ENCODE assay signal across 8 cellular contexts in the genomic region with DNA sequence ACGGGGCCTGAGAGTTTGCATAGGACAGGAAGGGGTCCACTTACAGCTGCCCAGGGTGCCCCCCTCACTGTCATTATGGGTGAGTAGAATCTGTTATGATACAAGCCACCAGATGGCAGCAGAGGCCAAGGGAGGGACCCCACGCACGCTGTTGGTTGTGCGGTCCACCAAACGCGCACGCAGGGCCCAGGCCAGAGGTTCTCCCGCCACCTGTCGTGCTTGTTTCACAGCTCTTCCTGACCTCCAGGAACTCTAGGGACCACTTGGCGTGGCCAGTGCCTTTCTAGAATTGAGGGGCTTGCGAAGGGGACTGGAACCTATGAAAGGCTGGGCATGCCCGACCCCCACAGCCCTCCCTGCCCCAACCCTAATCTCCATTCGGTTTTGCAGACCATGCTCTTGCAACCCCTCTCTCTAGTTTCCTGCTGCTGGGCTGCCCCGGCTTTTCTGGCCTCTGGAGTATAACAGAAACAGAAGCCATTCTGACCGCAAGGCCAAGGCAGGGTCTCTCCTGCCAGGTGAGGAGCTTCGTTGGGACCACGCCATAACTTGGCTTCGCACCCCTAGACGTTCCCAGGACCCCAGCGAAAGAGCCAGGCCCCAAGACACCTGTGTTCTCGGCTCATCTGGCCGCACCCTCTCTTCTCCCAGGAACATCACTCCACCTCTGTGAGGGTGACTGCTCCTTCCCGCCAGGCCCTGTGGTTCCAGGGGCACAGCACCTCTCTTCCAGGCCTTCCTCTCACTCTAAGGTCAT. TPM values are rescaled to one million over a fixed set of nuclear protein-coding genes. Genes with fewer than 3 reads are reported as not detected.
DNase-seq lines count a peak whose midpoint lies in the region; ATAC-seq and TF ChIP-seq lines count a peak whose summit lies in the region.

No MANE protein-coding gene starts in this region.

- peaks cover 0 to 63% of the 10 kb centered on the region in 2 donors for H3K36me3 ChIP-seq in psoas muscle (ENCODE audit: insufficient read depth in 1 of 2, low read depth in 1 of 2)

- intact Hi-C loops in cardiac septum (cut with DNase I): loop anchor here (1.0 to 2.0 kb wide), 2 partner anchors 64 to 255 kb away; no protein-coding TSS in a partner anchor
- intact Hi-C loops in psoas muscle (cut with DNase I): loop anchor here (2.0 to 5.0 kb wide), 4 partner anchors 62 to 258 kb away; a partner anchor contains a TSS

- peaks cover 3% of the 10 kb centered on the region for H3K4me1 ChIP-seq in psoas muscle

- H3K27me3 ChIP-seq in psoas muscle (ENCODE audit: insufficient read depth in 3 of 3, low read length in 2 of 3): no peaks in the 10 kb centered on the region

- peak overlapping the region; percentile 36 for H3K27ac ChIP-seq in psoas muscle

- peak; percentile 82 for TF ChIP-seq CTCF in psoas muscle (IDR thresholded peaks at IDR 0.05)

- ATAC-seq in psoas muscle (peak; percentile 91 to 95 (median 92)), HG03565 (IDR thresholded peaks at IDR 0.05; ENCODE audit: unreplicated experiment) (no peak), GM19324 (IDR thresholded peaks at IDR 0.05; ENCODE audit: low FRiP score, unreplicated experiment) (no peak)

- no peaks in the 10 kb centered on the region for H3K9me3 ChIP-seq in psoas muscle

- WGBS in psoas muscle, 3 donors: 38 to 43% (median 41%) methylated on average over 23 of the region's 23 CpGs

- no peak overlapping the region for H3K4me3 ChIP-seq in Jurkat, Clone E6-1 (ENCODE audit: low read length)
- no peak overlapping the region for H3K4me3 ChIP-seq in psoas muscle

- DNase-seq in DMS153 treated with DMSO at 0.1 percent for 48 hours (lab: John Stamatoyannopoulos, UW; ENCODE audit: unreplicated experiment) (peak; percentile 21), RPMI7951 (ENCODE audit: low read depth) (peak; percentile 31), cardiac septum (ENCODE audit: low spot score) (peak; percentile 74), psoas muscle (peak; percentile 73 to 86)
- peak; percentile 34 for DNase-seq in Jurkat, Clone E6-1 (ENCODE audit: low read depth, low spot score)
- DNase-seq in activated naive CD8-positive, alpha-beta T cell treated with anti-CD3 and anti-CD28 coated beads, Interleukin-2, amount 50 U/mL, for 16 hours (ENCODE audit: low read depth, low spot score): peak; percentile 12

RNA-seq across cellular contexts. Expression of a gene that starts 46.0 kb away (rescaled TPM):
- not detected for polyA plus RNA-seq in Jurkat, Clone E6-1 (2012; ENCODE audit: insufficient read depth, insufficient read length)
- not detected in 2 replicates for total RNA-seq in RPMI7951 (2014; rRNA removed; shearing (Covaris generic))
- 26.8 TPM for total RNA-seq in cardiac septum
- 100 to 1,000 TPM in 1 of 4 donors, 10 to 100 TPM in 3; 34.5 to 121 (median 62.7) TPM for total RNA-seq in psoas muscle
- 10 to 100 TPM; 12.9 to 40.1 (median 21.6) TPM for polyA plus RNA-seq in psoas muscle

RNA-seq across cellular contexts. Expression of a gene that starts 50.5 kb away (rescaled TPM):
- polyA plus RNA-seq in Jurkat, Clone E6-1 (2012; ENCODE audit: insufficient read depth, insufficient read length): 51.0 TPM
- total RNA-seq in RPMI7951 (2014; rRNA removed; shearing (Covaris generic)): 32.7 and 33.6 TPM in 2 replicates
- 35.6 TPM for total RNA-seq in cardiac septum
- total RNA-seq in psoas muscle: 10 to 100 TPM; 37.5 to 58.9 (median 45.3) TPM
- 10 to 100 TPM; 28.7 to 36.9 (median 34.7) TPM for polyA plus RNA-seq in psoas muscle

Comparison
In these comparisons a context has a peak if more than half of its experiments do, and no peak if none do; other contexts are left out.
1. DNase-seq: peak in every context shown above with its lines; median percentile 80 in psoas muscle; 74 in cardiac septum; 34 in Jurkat, Clone E6-1; 31 in RPMI7951; 21 in DMS153 treated with DMSO at 0.1 percent for 48 hours; 12 in activated naive CD8-positive, alpha-beta T cell treated with anti-CD3 and anti-CD28 coated beads, Interleukin-2, amount 50 U/mL, for 16 hours.
2. ATAC-seq: peak in psoas muscle (4 of 4); none in HG03565 (single experiment) and GM19324 (single experiment).
3. RNA of a gene that starts 46.0 kb away (total RNA-seq): 34.5 to 121 TPM in psoas muscle and 26.8 TPM in cardiac septum (single experiment); not detected in RPMI7951; every median in the first group is over 10 times any median in the second.